In genomic region chr1:204495078-204495753, GRCh38 we compare ENCODE assay signal across 8 cellular contexts. TPM values are rescaled to one million over a fixed set of nuclear protein-coding genes. Genes with fewer than 3 reads are reported as not detected.
DNase-seq lines count a peak whose midpoint lies in the region; ATAC-seq and TF ChIP-seq lines count a peak whose summit lies in the region.

No MANE protein-coding gene starts in this region.

- peaks cover 0 to 1% (median 0%) of the 10 kb centered on the region in 4 donors for H3K36me3 ChIP-seq in liver (ENCODE audit: control insufficient read depth in 4 of 4, insufficient read depth in 3 of 4, low read depth in 1 of 4, low read length in 3 of 4)
- H3K36me3 ChIP-seq in tibial artery: no peaks in the 10 kb centered on the region

- peak overlapping the region; percentile 32 to 85 for H3K9ac ChIP-seq in liver (ENCODE audit: low read depth in 1 of 2, low read length in 2 of 2)

- peak overlapping the region; percentile 89 for H3K27ac Mint-ChIP-seq in activated naive CD8-positive, alpha-beta T cell treated with anti-CD3 and anti-CD28 coated beads, Interleukin-2, amount 50 U/mL, for 24 hours

- DNase-seq in activated naive CD8-positive, alpha-beta T cell treated with anti-CD3 and anti-CD28 coated beads, Interleukin-2, amount 50 U/mL, for 24 hours: no peak
- DNase-seq in tibial artery (no peak), OCI-M1 (lab: John Stamatoyannopoulos, UW) (no peak)
- no peak for DNase-seq in activated CD4-positive, alpha-beta T cell treated with anti-CD3 and anti-CD28 coated beads, Interleukin-2, amount 50 U/mL, for 4 hours

- no peak for TF ChIP-seq RAD21 in liver (IDR thresholded peaks at IDR 0.05)

- H3K4me3 ChIP-seq in liver (ENCODE audit: low read depth in 1 of 3, low read length in 3 of 3) (peak overlapping the region; percentile 38 to 79 (median 75)), tibial artery (peak overlapping the region; percentile 75 to 81)

- no peaks in the 10 kb centered on the region for H3K27me3 Mint-ChIP-seq in activated naive CD8-positive, alpha-beta T cell treated with anti-CD3 and anti-CD28 coated beads, Interleukin-2, amount 50 U/mL, for 24 hours

- H3K4me3 Mint-ChIP-seq in activated naive CD8-positive, alpha-beta T cell treated with anti-CD3 and anti-CD28 coated beads, Interleukin-2, amount 50 U/mL, for 24 hours: peak overlapping the region; percentile 88

- WGBS in liver: 9% methylated on average over 17 of the region's 17 CpGs

- intact Hi-C loops in tibial artery (cut with DNase I; ENCODE audit: low total_unique reads): no loop called here

- peaks cover 0 to 32% (median 24%) of the 10 kb centered on the region in 4 donors for H3K4me1 ChIP-seq in liver (ENCODE audit: control insufficient read depth in 4 of 4, insufficient read depth in 4 of 4, low read length in 3 of 4)
- peaks cover 0 to 36% (median 18%) of the 10 kb centered on the region in 4 donors for H3K4me1 ChIP-seq in tibial artery

- H3K9me3 ChIP-seq in liver (ENCODE audit: control insufficient read depth in 4 of 4, low read length in 3 of 4) (no peaks in the 10 kb centered on the region), tibial artery (no peaks in the 10 kb centered on the region)

- peaks cover 53% of the 10 kb centered on the region for H3K4me1 Mint-ChIP-seq in activated naive CD8-positive, alpha-beta T cell treated with anti-CD3 and anti-CD28 coated beads, Interleukin-2, amount 50 U/mL, for 24 hours

- H3K9me3 Mint-ChIP-seq in activated naive CD8-positive, alpha-beta T cell treated with anti-CD3 and anti-CD28 coated beads, Interleukin-2, amount 50 U/mL, for 24 hours: no peaks in the 10 kb centered on the region

- ATAC-seq in GM19438 (IDR thresholded peaks at IDR 0.05; ENCODE audit: low read depth, unreplicated experiment) (peak; percentile 23), HG03460 (IDR thresholded peaks at IDR 0.05; ENCODE audit: unreplicated experiment) (peak; percentile 25)
- ATAC-seq in activated naive CD8-positive, alpha-beta T cell treated with anti-CD3 and anti-CD28 coated beads, Interleukin-2, amount 50 U/mL, for 24 hours: peak; percentile 62

- H3K27ac ChIP-seq in C4-2B (peak overlapping the region; percentile 95), liver (ENCODE audit: low read depth in 1 of 2, low read length in 2 of 2) (peak overlapping the region; percentile 81 to 93), tibial artery (peak overlapping the region; percentile 91)

- no peak for TF ChIP-seq CTCF in C4-2B (conservative IDR thresholded peaks at IDR 0.05)
- no peak for TF ChIP-seq CTCF in liver (IDR thresholded peaks at IDR 0.05; ENCODE audit: low read depth, low read length, missing input control)
- no peak for TF ChIP-seq CTCF in tibial artery (IDR thresholded peaks at IDR 0.05)

- no peaks in the 10 kb centered on the region for H3K36me3 Mint-ChIP-seq in activated naive CD8-positive, alpha-beta T cell treated with anti-CD3 and anti-CD28 coated beads, Interleukin-2, amount 50 U/mL, for 24 hours (ENCODE audit: low read depth)

- H3K27me3 ChIP-seq in liver (ENCODE audit: control insufficient read depth in 4 of 4, insufficient read depth in 4 of 4, low read length in 3 of 4) (no peaks in the 10 kb centered on the region), tibial artery (no peaks in the 10 kb centered on the region)

TF ChIP-seq in liver, 16 proteins besides CTCF, POLR2A, EP300 and RAD21:
- TF ChIP-seq YY1 (IDR thresholded peaks at IDR 0.05): no peak
- TF ChIP-seq SP1 (IDR thresholded peaks at IDR 0.05): peak; percentile 4
- no peak for TF ChIP-seq JUND (IDR thresholded peaks at IDR 0.05)
- no peak for TF ChIP-seq FOXA2 (IDR thresholded peaks at IDR 0.05)

RNA-seq across cellular contexts. Expression of gene PIK3C2B, which starts 0.6 kb away (rescaled TPM):
- 10 to 100 TPM in 1 of 2 donors, 1 to 10 TPM in 1; 6.8 to 14.9 TPM for total RNA-seq in liver
- 1 to 10 TPM; 2.8 to 4.1 TPM for polyA plus RNA-seq in liver

RNA-seq across cellular contexts. Expression of gene MDM4, which starts 21.0 kb away (rescaled TPM):
- total RNA-seq in liver: 10 to 100 TPM; 33.1 to 56.5 TPM
- 10 to 100 TPM in 1 of 2 donors, 1 to 10 TPM in 1; 1.4 to 10.0 TPM for polyA plus RNA-seq in liver
